In the genomic region with DNA sequence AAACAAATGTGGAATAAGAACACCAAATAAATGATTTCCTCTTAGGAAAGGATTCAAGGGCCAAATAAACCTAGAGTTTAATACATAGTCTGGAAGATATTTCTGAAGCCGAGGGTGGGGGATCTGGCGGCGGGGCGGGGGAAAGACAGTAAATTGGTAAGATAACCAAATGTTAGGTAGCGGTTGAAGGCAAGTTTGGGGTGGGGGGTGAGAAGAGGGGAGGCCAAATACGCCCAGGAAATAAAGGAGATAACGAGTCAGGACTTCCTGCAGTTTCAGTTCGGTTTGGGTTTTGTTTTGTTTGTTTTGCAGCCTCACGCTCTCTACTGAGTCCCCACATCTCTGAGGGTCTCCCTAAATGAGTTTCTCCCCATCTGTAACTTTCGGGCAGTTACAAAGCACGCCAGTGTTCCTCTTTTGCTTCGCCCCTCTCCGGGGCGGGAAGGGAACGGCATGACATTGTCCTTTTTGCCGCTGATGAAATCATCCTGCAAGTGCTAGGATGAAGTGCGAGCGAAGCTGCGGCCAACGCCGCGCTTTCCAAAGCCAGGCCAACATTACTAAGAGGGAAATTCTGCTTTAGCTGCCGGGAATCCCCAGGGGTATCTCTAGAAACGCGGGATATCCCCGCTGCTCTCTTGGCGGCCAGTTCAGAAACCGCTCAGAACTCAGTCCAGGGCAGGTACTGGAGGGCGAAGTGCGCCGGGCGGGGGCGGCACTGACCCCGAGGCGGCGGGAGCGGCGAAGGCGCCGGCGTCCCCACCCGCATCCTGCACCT, we compare ENCODE assay signal across 8 cellular contexts. TPM values are rescaled to one million over a fixed set of nuclear protein-coding genes. Genes with fewer than 3 reads are reported as not detected.
DNase-seq lines count a peak whose midpoint lies in the region; ATAC-seq and TF ChIP-seq lines count a peak whose summit lies in the region.

No MANE protein-coding gene starts in this region.

- H3K9me3 ChIP-seq in OCI-LY3 (ENCODE audit: insufficient read depth, low read length): no peaks in the 10 kb centered on the region
- H3K9me3 ChIP-seq in neural progenitor cell (ENCODE audit: low read depth): no peaks in the 10 kb centered on the region

- H3K9me3 Mint-ChIP-seq in CD14-positive monocyte (peaks cover 0 to 3% (median 0%) of the 10 kb centered on the region in 7 donors), neural progenitor cell (peaks cover 2% of the 10 kb centered on the region)

- H3F3A ChIP-seq in neural progenitor cell (ENCODE audit: low read depth): no peaks in the 10 kb centered on the region

- peak overlapping the region; percentile 84 for H3K4me3 ChIP-seq in OCI-LY3 (ENCODE audit: low read length)
- peak overlapping the region; percentile 68 for H3K4me3 ChIP-seq in fibroblast of the aortic adventitia (ENCODE audit: low read depth, low read length)
- H3K4me3 ChIP-seq in neural progenitor cell: peak overlapping the region; percentile 60

- H3K27ac ChIP-seq in OCI-LY3 (ENCODE audit: low read length) (peak overlapping the region; percentile 93), neural progenitor cell (no peak overlapping the region)

- peak overlapping the region; percentile 94 to 97 for H3K4me3 Mint-ChIP-seq in CD14-positive monocyte
- H3K4me3 Mint-ChIP-seq in neural progenitor cell: peak overlapping the region; percentile 92

- peaks cover 0 to 16% (median 1%) of the 10 kb centered on the region in 3 donors for H3K27me3 Mint-ChIP-seq in CD14-positive monocyte (ENCODE audit: low read depth in 3 of 3)
- H3K27me3 Mint-ChIP-seq in neural progenitor cell (ENCODE audit: insufficient read depth, low read depth): peaks cover 22% of the 10 kb centered on the region

- peaks cover 0 to 7% of the 10 kb centered on the region in 2 donors for H3K36me3 Mint-ChIP-seq in CD14-positive monocyte
- no peaks in the 10 kb centered on the region for H3K36me3 Mint-ChIP-seq in neural progenitor cell

- H4K20me1 ChIP-seq in OCI-LY3 (ENCODE audit: insufficient read depth, low read length): peaks cover 10% of the 10 kb centered on the region
- H4K20me1 ChIP-seq in neural progenitor cell (ENCODE audit: low read depth): peaks cover 6% of the 10 kb centered on the region

- H3K4me1 ChIP-seq in OCI-LY3 (ENCODE audit: low read length): peaks cover 61% of the 10 kb centered on the region
- H3K4me1 ChIP-seq in neural progenitor cell: no peaks in the 10 kb centered on the region

- peaks cover 59% of the 10 kb centered on the region for H3K79me2 ChIP-seq in OCI-LY3 (ENCODE audit: low read length)
- no peaks in the 10 kb centered on the region for H3K79me2 ChIP-seq in neural progenitor cell (ENCODE audit: low read depth)

- peak; percentile 72 for DNase-seq in CD14-positive monocyte (ENCODE audit: low spot score)
- peak; percentile 49 for DNase-seq in activated T-helper 1 cell treated with Interleukin-2 at 50 U/mL for 16 hours (ENCODE audit: low read depth)
- DNase-seq in fibroblast of the aortic adventitia (ENCODE audit: low read depth): peak; percentile 92
- peak; percentile 56 for DNase-seq in neural progenitor cell (ENCODE audit: low spot score)
- DNase-seq in superior temporal gyrus (ENCODE audit: extremely low spot score): peak; percentile 40

- TF ChIP-seq CTCF in CD14-positive monocyte (IDR thresholded peaks at IDR 0.05): no peak
- no peak; the same call in 1 of the 2 replicates for TF ChIP-seq CTCF in OCI-LY3 (IDR thresholded peaks at IDR 0.05; ENCODE audit: low read depth, low read length)
- TF ChIP-seq CTCF in fibroblast of the aortic adventitia (IDR thresholded peaks at IDR 0.05; ENCODE audit: insufficient read depth, low read length): peak; percentile 2
- no peak for TF ChIP-seq CTCF in neural progenitor cell (IDR thresholded peaks at IDR 0.05)

- H2AFZ ChIP-seq in OCI-LY3 (ENCODE audit: low read depth, low read length) (peak overlapping the region; percentile 0; the same call in 1 of the 2 replicates), neural progenitor cell (replicated peaks) (peak overlapping the region; percentile 40)

- H3K9ac ChIP-seq in OCI-LY3 (ENCODE audit: low read length): peak overlapping the region; percentile 97
- no peak overlapping the region for H3K9ac ChIP-seq in neural progenitor cell

- H3K27me3 ChIP-seq in OCI-LY3 (ENCODE audit: low read depth, low read length) (no peaks in the 10 kb centered on the region), neural progenitor cell (peaks cover 66% of the 10 kb centered on the region)

- H3K36me3 ChIP-seq in OCI-LY3 (replicated peaks; ENCODE audit: low read depth, low read length) (peaks cover 22% of the 10 kb centered on the region), neural progenitor cell (no peaks in the 10 kb centered on the region)

- peak overlapping the region; percentile 85 for H3K4me2 ChIP-seq in OCI-LY3 (ENCODE audit: low read length)
- H3K4me2 ChIP-seq in neural progenitor cell: peak overlapping the region; percentile 79

- ATAC-seq in GM19324 (IDR thresholded peaks at IDR 0.05; ENCODE audit: low FRiP score, unreplicated experiment) (peak; percentile 63), HG03439 (IDR thresholded peaks at IDR 0.05; ENCODE audit: unreplicated experiment) (peak; percentile 69)

- H3K27ac Mint-ChIP-seq in CD14-positive monocyte (peak overlapping the region; percentile 86 to 96 (median 92)), neural progenitor cell (peak overlapping the region; percentile 81)

- H3K4me1 Mint-ChIP-seq in CD14-positive monocyte (peaks cover 58% of the 10 kb centered on the region), neural progenitor cell (peaks cover 5% of the 10 kb centered on the region)

- intact Hi-C loops in CD14-positive monocyte (cut with micrococcal nuclease): no loop called here

RNA-seq across cellular contexts. Expression of gene NIBAN1, which starts 0.8 kb away (rescaled TPM):
- 10 to 100 TPM; 12.4 to 24.6 TPM for polyA plus RNA-seq in CD14-positive monocyte
- total RNA-seq in fibroblast of the aortic adventitia (ENCODE audit: low replicate concordance) (121 and 131 TPM in 2 replicates), neural progenitor cell (ENCODE audit: low replicate concordance) (0.15 and 0.36 TPM in 2 replicates)

Comparison
In these comparisons a context has a peak if more than half of its experiments do, and no peak if none do; other contexts are left out.
1. DNase-seq: peak in every context shown above with its lines; median percentile 92 in fibroblast of the aortic adventitia; 72 in CD14-positive monocyte; 56 in neural progenitor cell; 49 in activated T-helper 1 cell treated with Interleukin-2 at 50 U/mL for 16 hours; 40 in superior temporal gyrus.
2. RNA of gene NIBAN1, which starts 0.8 kb away (total RNA-seq): 121 to 131 TPM in fibroblast of the aortic adventitia; 0.15 to 0.36 TPM in neural progenitor cell; every median in the first group is over 10 times any median in the second.
3. Peak in every context shown above with its lines, with median percentiles within 50 percentile points of each other: H3K4me3 ChIP-seq.